In genomic region chr7:101817031-101817929, GRCh38 we compare ENCODE assay signal across 1 cellular context.
TF ChIP-seq lines count a peak whose summit lies in the region.

Gene CUX1, plus strand, starts transcription at chr7:101817626. Its CDS starts 14 bp downstream, at chr7:101817640.

TF ChIP-seq in HEK293, 187 proteins besides CTCF, POLR2A, EP300 and RAD21 (continued from another document):
- TF ChIP-seq ZNF518A (tag by site-specific recombination; conservative IDR thresholded peaks at IDR 0.05; ENCODE audit: low read depth) (no peak), INSM2 (tag by site-specific recombination; IDR thresholded peaks at IDR 0.05) (no peak), ZNF121 (tag by site-specific recombination; IDR thresholded peaks at IDR 0.05) (no peak), SP3 (tag by site-specific recombination; IDR thresholded peaks at IDR 0.05) (0 out of 2 replicates have a peak, but pooled peaks have one; percentile 14), ZNF776 (tag by site-specific recombination; IDR thresholded peaks at IDR 0.05; ENCODE audit: borderline replicate concordance) (no peak), ZIC2 (tag by site-specific recombination; IDR thresholded peaks at IDR 0.05) (peak; percentile 73), HOXA7 (CRISPR knock-in tag; IDR thresholded peaks at IDR 0.05; ENCODE audit: borderline replicate concordance) (no peak), ZNF76 (tag by site-specific recombination; IDR thresholded peaks at IDR 0.05; ENCODE audit: borderline replicate concordance, low read depth) (peak; percentile 22; the same call in 1 of the 2 replicates)
